8 cellular contexts compared by ENCODE assay signal in the genomic region with DNA sequence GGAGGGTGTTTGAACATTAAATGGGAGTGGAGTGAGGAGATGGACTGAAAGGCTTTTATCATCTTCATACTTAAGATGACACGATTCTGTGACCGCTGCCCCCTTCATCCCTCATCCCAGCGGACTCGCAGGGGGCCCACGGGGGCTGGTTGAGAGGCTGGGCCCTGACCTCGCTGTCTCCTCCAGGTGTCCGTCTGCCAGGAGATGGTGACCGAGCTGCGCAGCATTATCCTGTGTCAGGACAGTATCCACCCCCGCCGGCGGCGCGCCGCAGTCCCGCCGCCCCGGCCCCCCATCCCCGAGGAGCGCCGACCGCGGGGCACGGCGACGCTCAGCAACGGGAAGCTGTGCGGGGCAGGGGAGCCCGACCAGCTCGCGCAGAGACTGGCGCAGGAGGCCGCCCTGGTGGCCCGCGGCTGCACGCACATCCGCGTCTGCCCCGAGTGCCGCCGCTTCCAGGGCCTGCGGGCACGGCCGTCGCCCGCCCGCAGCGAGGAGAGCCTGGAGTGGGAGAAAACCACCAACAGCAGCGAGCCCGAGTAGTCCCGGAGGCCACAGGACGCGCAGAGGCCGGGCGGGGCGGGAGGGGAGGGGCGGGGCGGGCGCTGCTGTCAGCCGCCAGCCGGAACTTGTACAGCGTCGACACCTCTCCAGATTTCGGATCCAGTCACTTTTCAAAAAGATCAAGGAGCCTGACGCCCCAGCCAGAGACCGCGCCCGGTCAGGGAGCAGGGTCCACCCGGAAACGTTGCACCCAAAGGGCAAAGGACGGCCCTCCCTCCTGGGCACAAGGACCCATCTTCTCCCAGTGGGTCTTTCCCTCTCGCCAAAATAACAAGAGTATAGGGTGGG. TPM values are rescaled to one million over a fixed set of nuclear protein-coding genes. Genes with fewer than 3 reads are reported as not detected.
DNase-seq lines count a peak whose midpoint lies in the region; ATAC-seq and TF ChIP-seq lines count a peak whose summit lies in the region.

No MANE protein-coding gene starts in this region.

- H3K9me3 ChIP-seq in stomach smooth muscle (ENCODE audit: control insufficient read depth in 2 of 2, low read length in 2 of 2) = no peaks in the 10 kb centered on the region

- H3K4me3 ChIP-seq in epithelial cell of esophagus (ENCODE audit: low read length) (peak overlapping the region; percentile 13), stomach smooth muscle (ENCODE audit: low read length in 2 of 2) (peak overlapping the region; percentile 9 to 69)

- H3K36me3 ChIP-seq in stomach smooth muscle (ENCODE audit: control insufficient read depth in 2 of 2, insufficient read depth in 2 of 2, low read length in 2 of 2) = no peaks in the 10 kb centered on the region

- H3K27ac ChIP-seq in stomach smooth muscle (ENCODE audit: low read length) = no peak overlapping the region

- no peaks in the 10 kb centered on the region for H3K27me3 ChIP-seq in stomach smooth muscle (ENCODE audit: control insufficient read depth in 1 of 2, insufficient read depth in 2 of 2, low read length in 2 of 2)

- ATAC-seq in HG03097 (IDR thresholded peaks at IDR 0.05; ENCODE audit: low FRiP score, unreplicated experiment) = no peak

- peaks cover 7% of the 10 kb centered on the region for H3K4me1 ChIP-seq in stomach smooth muscle (ENCODE audit: control insufficient read depth, insufficient read depth, low read length)

- DNase-seq in AG08396 (ENCODE audit: low spot score) (peak; percentile 80), GM19238 (ENCODE audit: insufficient read length, low spot score) (peak; percentile 45), NCI-H1417 treated with DMSO at 0.1 percent for 48 hours (lab: John Stamatoyannopoulos, UW) (peak; percentile 4), epithelial cell of esophagus (ENCODE audit: low read depth) (peak; percentile 46), myocyte (ENCODE audit: low read depth) (peak; percentile 80)
- peak; percentile 73 for DNase-seq in activated CD8-positive, alpha-beta memory T cell treated with anti-CD3 and anti-CD28 coated beads for 24 hours

- peak overlapping the region; percentile 13 to 36 for H3K9ac ChIP-seq in stomach smooth muscle (ENCODE audit: low read length in 2 of 2)

- TF ChIP-seq CTCF in epithelial cell of esophagus (IDR thresholded peaks at IDR 0.05; ENCODE audit: insufficient read depth, low read depth, low read length, missing control alignments) = no peak

RNA-seq across cellular contexts. Expression of gene TBCEL, which starts 38.0 kb away (rescaled TPM):
- 37.7 and 55.9 TPM in 2 replicates for total RNA-seq in myocyte
- 17.2 TPM for polyA plus RNA-seq in myocyte (2012)

Comparison
In these comparisons a context has a peak if more than half of its experiments do, and no peak if none do; other contexts are left out.
1. DNase-seq: peak in every context shown above with its lines; median percentile 80 in AG08396; 80 in myocyte; 73 in activated CD8-positive, alpha-beta memory T cell treated with anti-CD3 and anti-CD28 coated beads for 24 hours; 46 in epithelial cell of esophagus; 45 in GM19238; 4 in NCI-H1417 treated with DMSO at 0.1 percent for 48 hours.